Comparison of ENCODE assay signal across 8 cellular contexts in genomic region chr2:152335016-152335850, GRCh38. TPM values are rescaled to one million over a fixed set of nuclear protein-coding genes. Genes with fewer than 3 reads are reported as not detected.
DNase-seq lines count a peak whose midpoint lies in the region; ATAC-seq and TF ChIP-seq lines count a peak whose summit lies in the region.

FMNL2 (plus strand) TSS chr2:152335174.

- CTCF ChIA-PET in A673 (lab: Charles Lee): interaction anchor here (1.0 kb wide), 1 partner anchor 14 kb away, joined by 3 read pairs; no protein-coding TSS in a partner anchor

- BruUV-seq in A673 (replicated peaks; lab: Mats Ljungman, UMichigan): no TSS peak

- H3K36me3 ChIP-seq in A673 (ENCODE audit: insufficient read depth, low read length, poor library complexity, severe bottlenecking): no peaks in the 10 kb centered on the region

- H3K27ac ChIP-seq in A673 (ENCODE audit: low read depth, low read length, poor library complexity, severe bottlenecking): peak within 1 kb of the TSS; percentile 82

- POLR2A ChIA-PET in A673 (lab: Charles Lee; ENCODE audit: low non-redundant PET): no interaction called here

- H3K4me3 ChIP-seq in A673 (ENCODE audit: low read depth, low read length, poor library complexity, severe bottlenecking): peak within 1 kb of the TSS; percentile 97

- peak; percentile 90 for ATAC-seq in GM18511 (IDR thresholded peaks at IDR 0.05; ENCODE audit: unreplicated experiment)
- ATAC-seq in HG02943 (IDR thresholded peaks at IDR 0.05; ENCODE audit: low read depth, unreplicated experiment): peak; percentile 84

- TF ChIP-seq CTCF in A673 (conservative IDR thresholded peaks at IDR 0.05; ENCODE audit: low read depth, low read length): peak; percentile 29; the same call in 1 of the 2 replicates

- H3K4me1 ChIP-seq in A673 (ENCODE audit: insufficient read depth, low read length, poor library complexity, severe bottlenecking): peaks cover 14% of the 10 kb centered on the region

- intact Hi-C loops in A673 (cut with micrococcal nuclease; ENCODE audit: unreplicated experiment): loop anchor here (1.0 to 5.0 kb wide), 3 partner anchors 159 to 292 kb away; no protein-coding TSS in a partner anchor

- no peaks in the 10 kb centered on the region for H3K27me3 ChIP-seq in A673 (replicated peaks; ENCODE audit: insufficient read depth, low read depth, low read length, poor library complexity)

- H3K9me3 ChIP-seq in A673 (ENCODE audit: low read depth, low read length, poor library complexity, severe bottlenecking): no peaks in the 10 kb centered on the region

- DNase-seq in A673 (ENCODE audit: low spot score) (peak; percentile 91), NCI-H2029 treated with DMSO at 0.1 percent for 48 hours (lab: John Stamatoyannopoulos, UW) (peak; percentile 13), UCSD-AML1 (lab: John Stamatoyannopoulos, UW; ENCODE audit: unreplicated experiment) (peak; percentile 66), cortex of kidney (lab: John Stamatoyannopoulos, UW) (peak; percentile 15), kidney tubule cell (ENCODE audit: low spot score) (peak; percentile 86)
- DNase-seq in stimulated activated CD4-positive, alpha-beta T cell treated with anti-CD3 and anti-CD28 coated beads, Interleukin-12 subunit alpha, Interleukin-12 subunit beta, amount 100 ng/mL, for 48 hours (ENCODE audit: low read depth in 2 of 3, low spot score in 1 of 3): peak; percentile 14 to 37 (median 15)

RNA-seq across cellular contexts. Expression of gene FMNL2, which starts in this region (rescaled TPM):
- 42.2 and 43.1 TPM in 2 replicates for total RNA-seq in A673 (2021)

Comparison
In these comparisons a context has a peak if more than half of its experiments do, and no peak if none do; other contexts are left out.
1. Peak in every context shown above with its lines: DNase-seq, ATAC-seq, H3K4me3 ChIP-seq and H3K27ac ChIP-seq.
2. DNase-seq: peak in every context shown above with its lines; median percentile 91 in A673; 86 in kidney tubule cell; 66 in UCSD-AML1; 15 in cortex of kidney; 15 in stimulated activated CD4-positive, alpha-beta T cell treated with anti-CD3 and anti-CD28 coated beads, Interleukin-12 subunit alpha, Interleukin-12 subunit beta, amount 100 ng/mL, for 48 hours; 13 in NCI-H2029 treated with DMSO at 0.1 percent for 48 hours.